Comparison of ENCODE assay signal across 22 cellular contexts in genomic region chr4:145867416-145867815, GRCh38.
"Had no signal": no experiment of that assay in that cellular context is flagged by ENCODE, and none has a peak within 500 bp of the region (broad histone marks: within the 10 kb centered on the region; RNA-seq: fewer than 3 reads in every experiment).

No MANE protein-coding gene starts in this region.

- H3K27me3 ChIP-seq: esophagus squamous epithelium, foreskin keratinocyte, heart left ventricle, spleen, tibial artery, upper lobe of right lung, vagina had no signal

- H3K4me1 ChIP-seq: upper lobe of right lung, vagina had no signal

- ATAC-seq: effector memory CD8-positive, alpha-beta T cell; foreskin keratinocyte; heart left ventricle; left cardiac atrium; left ventricle myocardium superior; psoas muscle; sciatic nerve; stimulated activated memory B cell treated with anti-CD40 and anti-IgM and Interleukin-4, amounts not matched to agents 10 μg/mL and 1 μg/mL and 100 μg/mL, for 72 hours; upper lobe of right lung had no signal

- DNase-seq: effector memory CD8-positive, alpha-beta T cell; esophagus squamous epithelium; foreskin keratinocyte; heart left ventricle; islet precursor cell; left cardiac atrium; left ventricle myocardium superior; mesenchymal stem cell; naive B cell; nephron progenitor cell; psoas muscle; spleen; stimulated activated CD4-positive, alpha-beta T cell treated with anti-CD3 and anti-CD28 coated beads, Interleukin-15, amount 100 ng/mL, for 24 hours; stimulated activated CD4-positive, alpha-beta T cell treated with anti-CD3 and anti-CD28 coated beads, Interleukin-1b, Interleukin-23, amount 100 ng/mL, for 48 hours; stimulated activated CD4-positive, alpha-beta T cell treated with anti-CD3 and anti-CD28 coated beads, Interleukin-4, amount 100 ng/mL, for 24 hours; tibial artery; upper lobe of right lung had no signal

- H3K4me3 ChIP-seq: esophagus squamous epithelium, heart left ventricle, lung, psoas muscle, spleen, tibial artery, upper lobe of right lung, vagina had no signal

- H3K27me3 Mint-ChIP-seq: effector memory CD8-positive, alpha-beta T cell; naive B cell; stimulated activated memory B cell treated with anti-CD40 and anti-IgM and Interleukin-4, amounts not matched to agents 10 μg/mL and 1 μg/mL and 100 μg/mL, for 72 hours; stimulated activated naive CD8-positive, alpha-beta T cell treated with anti-CD3 and anti-CD28 coated beads, Interleukin-15, Interleukin-2, amounts not matched to agents 100 ng/mL and 50 ng/mL, for 24 hours had no signal

- H3K9me3 ChIP-seq: esophagus squamous epithelium, heart left ventricle, psoas muscle, spleen, tibial artery, upper lobe of right lung, vagina had no signal

- H3K27ac Mint-ChIP-seq: effector memory CD8-positive, alpha-beta T cell; nephron progenitor cell; stimulated activated memory B cell treated with anti-CD40 and anti-IgM and Interleukin-4, amounts not matched to agents 10 μg/mL and 1 μg/mL and 100 μg/mL, for 72 hours; stimulated activated naive CD8-positive, alpha-beta T cell treated with anti-CD3 and anti-CD28 coated beads, Interleukin-15, Interleukin-2, amounts not matched to agents 100 ng/mL and 50 ng/mL, for 24 hours had no signal

- H3K4me3 Mint-ChIP-seq: effector memory CD8-positive, alpha-beta T cell; naive B cell; nephron progenitor cell; stimulated activated memory B cell treated with anti-CD40 and anti-IgM and Interleukin-4, amounts not matched to agents 10 μg/mL and 1 μg/mL and 100 μg/mL, for 72 hours; stimulated activated naive CD8-positive, alpha-beta T cell treated with anti-CD3 and anti-CD28 coated beads, Interleukin-15, Interleukin-2, amounts not matched to agents 100 ng/mL and 50 ng/mL, for 24 hours had no signal

- H3K27ac ChIP-seq: esophagus squamous epithelium, foreskin keratinocyte, heart left ventricle, psoas muscle, spleen, tibial artery, upper lobe of right lung, vagina had no signal

- H3K36me3 ChIP-seq: esophagus squamous epithelium, heart left ventricle, upper lobe of right lung, vagina had no signal

- H3K9me3 Mint-ChIP-seq: effector memory CD8-positive, alpha-beta T cell; naive B cell; nephron progenitor cell; stimulated activated memory B cell treated with anti-CD40 and anti-IgM and Interleukin-4, amounts not matched to agents 10 μg/mL and 1 μg/mL and 100 μg/mL, for 72 hours; stimulated activated naive CD8-positive, alpha-beta T cell treated with anti-CD3 and anti-CD28 coated beads, Interleukin-15, Interleukin-2, amounts not matched to agents 100 ng/mL and 50 ng/mL, for 24 hours had no signal
